ENCODE assay signal across 9 cellular contexts in genomic region chr11:76206077-76206326, GRCh38. TPM values are rescaled to one million over a fixed set of nuclear protein-coding genes. Genes with fewer than 3 reads are reported as not detected.
DNase-seq lines count a peak whose midpoint lies in the region; ATAC-seq and TF ChIP-seq lines count a peak whose summit lies in the region.
"Had no signal": no experiment of that assay in that cellular context is flagged by ENCODE, and none has a peak within 500 bp of the region (broad histone marks: within the 10 kb centered on the region; RNA-seq: fewer than 3 reads in every experiment).

No MANE protein-coding gene starts in this region.

- peaks cover 66% of the 10 kb centered on the region for H3K27me3 ChIP-seq in DOHH2 (ENCODE audit: control insufficient read depth, low read length)
- peaks cover 10% of the 10 kb centered on the region for H3K27me3 ChIP-seq in rectal smooth muscle tissue (ENCODE audit: control insufficient read depth, insufficient read depth, low read length)

- peaks cover 41% of the 10 kb centered on the region for H3K4me1 ChIP-seq in DOHH2 (ENCODE audit: control insufficient read depth, low read length)
- H3K4me1 ChIP-seq in rectal smooth muscle tissue (ENCODE audit: control insufficient read depth, insufficient read depth, low read length): peaks cover 8% of the 10 kb centered on the region

- no peaks in the 10 kb centered on the region for H3K36me3 Mint-ChIP-seq in WTC11

- H3K9me3 Mint-ChIP-seq in WTC11: no peaks in the 10 kb centered on the region

- peak overlapping the region; percentile 79 for H3K4me3 Mint-ChIP-seq in WTC11

- no peaks in the 10 kb centered on the region for H3K36me3 ChIP-seq in DOHH2 (ENCODE audit: control insufficient read depth, low read length)
- H3K36me3 ChIP-seq in rectal smooth muscle tissue (ENCODE audit: control insufficient read depth, insufficient read depth, low read length): no peaks in the 10 kb centered on the region

- peaks cover 12% of the 10 kb centered on the region for H3K4me1 Mint-ChIP-seq in WTC11

- ATAC-seq in WTC11: no peak

- no peak overlapping the region for H3K9ac ChIP-seq in rectal smooth muscle tissue (ENCODE audit: low read length)

- peak overlapping the region; percentile 92 for H3K4me2 ChIP-seq in DOHH2 (ENCODE audit: low read length)

- H3K27ac ChIP-seq in DOHH2 (ENCODE audit: low read depth, low read length) (no peak overlapping the region), rectal smooth muscle tissue (ENCODE audit: low read depth, low read length) (no peak overlapping the region)

- TF ChIP-seq CTCF in DOHH2 (IDR thresholded peaks at IDR 0.05; ENCODE audit: low read depth, low read length, poor library complexity, severe bottlenecking) (no peak), WTC11 (IDR thresholded peaks at IDR 0.05) (no peak), fibroblast of villous mesenchyme (IDR thresholded peaks at IDR 0.05; ENCODE audit: insufficient read depth, low read depth, low read length) (no peak)

- H4K20me1 ChIP-seq in DOHH2 (ENCODE audit: control insufficient read depth, insufficient read depth, low read depth, low read length): peaks cover 5% of the 10 kb centered on the region; the same call in 1 of the 2 replicates

- DNase-seq in WTC11 (ENCODE audit: low spot score): no peak
- DNase-seq in fibroblast of villous mesenchyme (ENCODE audit: low read depth): no peak
- DNase-seq in ecto neural progenitor cell (ENCODE audit: low spot score): no peak
- DNase-seq in DMS114 treated with DMSO at 0.1 percent for 48 hours (lab: John Stamatoyannopoulos, UW; ENCODE audit: unreplicated experiment): no peak
- no peak for DNase-seq in AG08396 (ENCODE audit: low spot score)
- DNase-seq in SW480 (ENCODE audit: low spot score): no peak
- DNase-seq: NCI-H446 treated with DMSO at 0.1 percent for 48 hours had no signal

- no peaks in the 10 kb centered on the region for H3K79me2 ChIP-seq in DOHH2 (ENCODE audit: control insufficient read depth, low read length)

- CTCF ChIA-PET in WTC11 (lab: Charles Lee): interaction anchor here (1.3 to 9.5 kb wide), 4 partner anchors 13 to 115 kb away, joined by 3 to 219 read pairs (median 48); no protein-coding TSS in a partner anchor

- H3F3A ChIP-seq in DOHH2 (ENCODE audit: control insufficient read depth, insufficient read depth): no peaks in the 10 kb centered on the region; the same call in 1 of the 2 replicates

- H3K9me2 ChIP-seq in DOHH2 (replicated peaks; ENCODE audit: control insufficient read depth, low read length): no peaks in the 10 kb centered on the region

- no peaks in the 10 kb centered on the region for H3K9me3 ChIP-seq in DOHH2 (ENCODE audit: control insufficient read depth, insufficient read depth, low read length)

- POLR2A ChIA-PET in WTC11 (lab: Charles Lee): no interaction called here

- peak overlapping the region; percentile 56; the same call in 1 of the 2 replicates for H3K4me3 ChIP-seq in DOHH2 (ENCODE audit: low read length)
- peak overlapping the region; percentile 35 for H3K4me3 ChIP-seq in fibroblast of villous mesenchyme (ENCODE audit: low read depth, low read length)
- peak overlapping the region; percentile 42 for H3K4me3 ChIP-seq in rectal smooth muscle tissue (ENCODE audit: low read length)

- H3K27me3 Mint-ChIP-seq in WTC11 (ENCODE audit: low read depth): peaks cover 87% of the 10 kb centered on the region

- no peak overlapping the region for H3K27ac Mint-ChIP-seq in WTC11

TF ChIP-seq in WTC11, 78 proteins besides CTCF, POLR2A, EP300 and RAD21:
- no peak for TF ChIP-seq SMAD4 (CRISPR knock-in tag; IDR thresholded peaks at IDR 0.05)
- no peak for TF ChIP-seq MXD4 (CRISPR knock-in tag; IDR thresholded peaks at IDR 0.05; ENCODE audit: borderline replicate concordance)
- TF ChIP-seq IRF1 (CRISPR knock-in tag; IDR thresholded peaks at IDR 0.05): no peak
- TF ChIP-seq NR1H2 (CRISPR knock-in tag; IDR thresholded peaks at IDR 0.05): no peak
- no peak for TF ChIP-seq ZNF396 (CRISPR knock-in tag; IDR thresholded peaks at IDR 0.05; ENCODE audit: borderline replicate concordance)
- TF ChIP-seq ZNF512 (CRISPR knock-in tag; IDR thresholded peaks at IDR 0.05; ENCODE audit: borderline replicate concordance): no peak
- TF ChIP-seq CREM (CRISPR knock-in tag; IDR thresholded peaks at IDR 0.05): no peak
- TF ChIP-seq, protein P1, sequence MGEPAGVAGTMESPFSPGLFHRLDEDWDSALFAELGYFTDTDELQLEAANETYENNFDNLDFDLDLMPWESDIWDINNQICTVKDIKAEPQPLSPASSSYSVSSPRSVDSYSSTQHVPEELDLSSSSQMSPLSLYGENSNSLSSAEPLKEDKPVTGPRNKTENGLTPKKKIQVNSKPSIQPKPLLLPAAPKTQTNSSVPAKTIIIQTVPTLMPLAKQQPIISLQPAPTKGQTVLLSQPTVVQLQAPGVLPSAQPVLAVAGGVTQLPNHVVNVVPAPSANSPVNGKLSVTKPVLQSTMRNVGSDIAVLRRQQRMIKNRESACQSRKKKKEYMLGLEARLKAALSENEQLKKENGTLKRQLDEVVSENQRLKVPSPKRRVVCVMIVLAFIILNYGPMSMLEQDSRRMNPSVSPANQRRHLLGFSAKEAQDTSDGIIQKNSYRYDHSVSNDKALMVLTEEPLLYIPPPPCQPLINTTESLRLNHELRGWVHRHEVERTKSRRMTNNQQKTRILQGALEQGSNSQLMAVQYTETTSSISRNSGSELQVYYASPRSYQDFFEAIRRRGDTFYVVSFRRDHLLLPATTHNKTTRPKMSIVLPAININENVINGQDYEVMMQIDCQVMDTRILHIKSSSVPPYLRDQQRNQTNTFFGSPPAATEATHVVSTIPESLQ (CRISPR knock-in tag; IDR thresholded peaks at IDR 0.05): no peak
- TF ChIP-seq ETV6 (CRISPR knock-in tag; IDR thresholded peaks at IDR 0.05): no peak
- no peak for TF ChIP-seq E2F4 (CRISPR knock-in tag; IDR thresholded peaks at IDR 0.05; ENCODE audit: borderline replicate concordance, low read depth)
- TF ChIP-seq, protein P2, sequence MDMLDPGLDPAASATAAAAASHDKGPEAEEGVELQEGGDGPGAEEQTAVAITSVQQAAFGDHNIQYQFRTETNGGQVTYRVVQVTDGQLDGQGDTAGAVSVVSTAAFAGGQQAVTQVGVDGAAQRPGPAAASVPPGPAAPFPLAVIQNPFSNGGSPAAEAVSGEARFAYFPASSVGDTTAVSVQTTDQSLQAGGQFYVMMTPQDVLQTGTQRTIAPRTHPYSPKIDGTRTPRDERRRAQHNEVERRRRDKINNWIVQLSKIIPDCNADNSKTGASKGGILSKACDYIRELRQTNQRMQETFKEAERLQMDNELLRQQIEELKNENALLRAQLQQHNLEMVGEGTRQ (CRISPR knock-in tag; IDR thresholded peaks at IDR 0.05): no peak
- no peak for TF ChIP-seq GTF2I (CRISPR knock-in tag; conservative IDR thresholded peaks at IDR 0.05)
- no peak for TF ChIP-seq NFE2L1 (CRISPR knock-in tag; IDR thresholded peaks at IDR 0.05)

RNA-seq across cellular contexts. Expression of gene WNT11, which starts 0.3 kb away (rescaled TPM):
- total RNA-seq in WTC11 (2021) (0.32 to 0.89 TPM (median 0.79 TPM) in 3 replicates), fibroblast of villous mesenchyme (under 0.01 TPM in 1 of 2 replicates, not detected in the other)
